ENCODE assay signal across 12 cellular contexts in genomic region chr4:4762300-4762699, GRCh38.
"Had no signal": no experiment of that assay in that cellular context is flagged by ENCODE, and none has a peak within 500 bp of the region (broad histone marks: within the 10 kb centered on the region; RNA-seq: fewer than 3 reads in every experiment).

No MANE protein-coding gene starts in this region.

- H3K27ac ChIP-seq: esophagus squamous epithelium, sigmoid colon, testis had no signal

- H3K9me3 ChIP-seq: esophagus squamous epithelium, sigmoid colon, testis had no signal

- H3K4me3 ChIP-seq: esophagus squamous epithelium, sigmoid colon, testis had no signal

- H3K36me3 ChIP-seq: esophagus squamous epithelium, sigmoid colon had no signal

- DNase-seq: activated CD4-positive, alpha-beta T cell treated with anti-CD3 and anti-CD28 coated beads, Interleukin-2, amount 10 ng/mL, durations not matched to agents 7 days and 5 days; activated CD8-positive, alpha-beta memory T cell treated with anti-CD3 and anti-CD28 coated beads for 24 hours; activated effector memory CD4-positive, alpha-beta T cell treated with Interleukin-2 at 50 U/mL for 16 hours; activated naive CD4-positive, alpha-beta T cell treated with anti-CD3 and anti-CD28 coated beads, Interleukin-2, amount 10 ng/mL, durations not matched to agents 7 days and 5 days; aorta; effector CD8-positive, alpha-beta T cell; esophagus squamous epithelium; left ventricle myocardium superior; naive thymus-derived CD8-positive, alpha-beta T cell; sigmoid colon; T1000; testis had no signal

- ATAC-seq: left ventricle myocardium superior; naive thymus-derived CD8-positive, alpha-beta T cell had no signal

- H3K4me1 ChIP-seq: esophagus squamous epithelium, sigmoid colon, testis had no signal

- H3K27me3 ChIP-seq: esophagus squamous epithelium, sigmoid colon, testis had no signal
